ENCODE assay signal across 7 cellular contexts in the genomic region with DNA sequence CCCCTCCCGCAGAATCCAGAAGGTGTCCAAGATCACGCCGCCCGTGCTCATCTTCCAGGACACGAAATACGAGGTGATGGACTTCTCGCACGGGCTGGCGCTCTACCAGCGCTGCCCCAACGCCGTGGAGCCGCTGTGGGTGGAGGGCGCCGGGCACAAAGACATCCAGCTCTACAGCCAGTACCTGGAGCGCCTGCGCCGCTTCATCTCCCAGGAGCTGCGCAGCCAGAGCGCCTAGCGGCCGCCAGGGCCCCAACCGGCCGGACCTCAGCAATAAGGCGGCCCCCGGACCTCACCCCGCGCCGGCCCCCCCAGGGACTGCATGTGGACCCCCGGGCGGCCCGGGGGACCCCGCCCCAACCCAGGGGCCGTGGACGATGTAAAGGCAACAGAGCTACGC. TPM values are rescaled to one million over a fixed set of nuclear protein-coding genes. Genes with fewer than 3 reads are reported as not detected.
"Had no signal": no experiment of that assay in that cellular context is flagged by ENCODE, and none has a peak within 500 bp of the region (broad histone marks: within the 10 kb centered on the region; RNA-seq: fewer than 3 reads in every experiment).

No MANE protein-coding gene starts in this region.

RNA-seq across cellular contexts. Expression of a gene that starts 50.5 kb away (rescaled TPM):
- total RNA-seq: colonic mucosa, dermis blood vessel endothelial cell, endodermal cell, endothelial cell of umbilical vein, foreskin keratinocyte, gastroesophageal sphincter, glomerular endothelial cell had no signal
- polyA plus RNA-seq: endothelial cell of umbilical vein, foreskin keratinocyte had no signal
